In genomic region chr12:100141998-100142850, GRCh38 we compare ENCODE assay signal across 8 cellular contexts. TPM values are rescaled to one million over a fixed set of nuclear protein-coding genes. Genes with fewer than 3 reads are reported as not detected.
DNase-seq lines count a peak whose midpoint lies in the region; ATAC-seq and TF ChIP-seq lines count a peak whose summit lies in the region.

No MANE protein-coding gene starts in this region.

- H3K27ac ChIP-seq in lower lobe of right lung, result peak overlapping the region; percentile 98

- peak overlapping the region; percentile 89 for H3K4me3 ChIP-seq in lower lobe of right lung

- POLR2A ChIA-PET in activated B cell treated with CpG ODN at 0.5 μM for 24 hours (lab: Charles Lee), result interaction anchor here (2.0 kb wide), 1 partner anchor 58 kb away, joined by 4 read pairs; the partner anchor contains the start of gene ACTR6

- CTCF ChIA-PET in activated B cell treated with CpG ODN at 0.5 μM for 24 hours (lab: Charles Lee), result no interaction called here

- H3K9me3 ChIP-seq in lower lobe of right lung, result no peaks in the 10 kb centered on the region

- no peaks in the 10 kb centered on the region for H3K27me3 ChIP-seq in lower lobe of right lung (ENCODE audit: low read depth)

- no peaks in the 10 kb centered on the region for H3K27me3 Mint-ChIP-seq in activated B cell treated with CpG ODN at 0.5 μM for 24 hours

- no peaks in the 10 kb centered on the region for H3K36me3 ChIP-seq in lower lobe of right lung

- peaks cover 37% of the 10 kb centered on the region for H3K4me1 ChIP-seq in lower lobe of right lung

- H3K9me3 Mint-ChIP-seq in activated B cell treated with CpG ODN at 0.5 μM for 24 hours, result no peaks in the 10 kb centered on the region

- ATAC-seq in HG02571 (IDR thresholded peaks at IDR 0.05; ENCODE audit: unreplicated experiment) (peak; percentile 54), activated B cell treated with CpG ODN at 0.5 μM for 24 hours (ENCODE audit: low read depth) (peak; percentile 35), lower lobe of right lung (peak; percentile 76 to 80)

- peaks cover 4% of the 10 kb centered on the region for H3K36me3 Mint-ChIP-seq in activated B cell treated with CpG ODN at 0.5 μM for 24 hours (ENCODE audit: low read depth)

- peaks cover 49% of the 10 kb centered on the region for H3K4me1 Mint-ChIP-seq in activated B cell treated with CpG ODN at 0.5 μM for 24 hours

- intact Hi-C loops in activated B cell treated with CpG ODN at 0.5 μM for 24 hours (cut with micrococcal nuclease) (loop anchor here (1.0 to 10.0 kb wide), 5 partner anchors 22 to 1637 kb away; partner anchors contain the start of genes ACTR6, DEPDC4, SCYL2 and UTP20), lower lobe of right lung (cut with DNase I) (no loop called here)

- H3K27ac Mint-ChIP-seq in activated B cell treated with CpG ODN at 0.5 μM for 24 hours, result peak overlapping the region; percentile 93

- peak overlapping the region; percentile 92 for H3K4me3 Mint-ChIP-seq in activated B cell treated with CpG ODN at 0.5 μM for 24 hours

- TF ChIP-seq CTCF in activated B cell treated with CpG ODN at 0.5 μM for 24 hours (IDR thresholded peaks at IDR 0.05), result no peak
- no peak for TF ChIP-seq CTCF in lower lobe of right lung (IDR thresholded peaks at IDR 0.05)

- peak; percentile 73 for DNase-seq in NCI-H1694 treated with DMSO at 0.1 percent for 48 hours (lab: John Stamatoyannopoulos, UW)
- no peak for DNase-seq in NCI-H1694 (lab: John Stamatoyannopoulos, UW)
- DNase-seq in NCI-H1092 (lab: John Stamatoyannopoulos, UW), result peak; percentile 23
- peak; percentile 48 for DNase-seq in activated B cell treated with CpG ODN at 0.5 μM for 24 hours
- peak; percentile 51 for DNase-seq in dermis blood vessel endothelial cell
- peak; percentile 67 for DNase-seq in lower lobe of right lung
- DNase-seq in stimulated activated CD8-positive, alpha-beta memory T cell treated with anti-CD3 and anti-CD28 coated beads, Interleukin-15, amount 100 ng/mL, for 24 hours (ENCODE audit: low read depth), result peak; percentile 12

RNA-seq across cellular contexts. Expression of gene BLTP3B, which starts 0.5 kb away (rescaled TPM):
- total RNA-seq in activated B cell treated with CpG ODN at 0.5 μM for 24 hours (22.3 and 22.5 TPM in 2 replicates), dermis blood vessel endothelial cell (16.2 and 18.1 TPM in 2 replicates), lower lobe of right lung (24.2 TPM)

RNA-seq across cellular contexts. Expression of gene ACTR6, which starts 58.4 kb away (rescaled TPM):
- total RNA-seq in activated B cell treated with CpG ODN at 0.5 μM for 24 hours (23.5 and 27.5 TPM in 2 replicates), dermis blood vessel endothelial cell (12.8 and 26.0 TPM in 2 replicates), lower lobe of right lung (23.8 TPM)
